In genomic region chr15:40425681-40426080, GRCh38 we compare ENCODE assay signal across 28 cellular contexts.
"Had no signal": no experiment of that assay in that cellular context is flagged by ENCODE, and none has a peak within 500 bp of the region (broad histone marks: within the 10 kb centered on the region; RNA-seq: fewer than 3 reads in every experiment).

No MANE protein-coding gene starts in this region.

- H3K27me3 Mint-ChIP-seq: effector memory CD8-positive, alpha-beta T cell had no signal

- H3K4me3 ChIP-seq: colonic mucosa, coronary artery, dorsolateral prefrontal cortex, esophagus muscularis mucosa, esophagus squamous epithelium, gastrocnemius medialis, gastroesophageal sphincter, heart left ventricle, heart right ventricle had no signal

- H3K4me3 Mint-ChIP-seq: dendritic cell treated with granulocyte-macrophage colony-stimulating factor and Interleukin-4, amounts not matched to agents 40 ng/mL and 50 ng/mL, for 4 days; effector memory CD8-positive, alpha-beta T cell; endodermal cell had no signal

- H3K27ac Mint-ChIP-seq: dendritic cell treated with granulocyte-macrophage colony-stimulating factor and Interleukin-4, amounts not matched to agents 40 ng/mL and 50 ng/mL, for 4 days; effector memory CD8-positive, alpha-beta T cell; endodermal cell had no signal

- ATAC-seq: effector memory CD8-positive, alpha-beta T cell; esophagus mucosa; foreskin keratinocyte; gastrocnemius medialis; gastroesophageal sphincter; heart left ventricle; heart right ventricle had no signal

- H3K27me3 ChIP-seq: colonic mucosa, dorsolateral prefrontal cortex, esophagus muscularis mucosa, esophagus squamous epithelium, gastrocnemius medialis, gastroesophageal sphincter, heart left ventricle, heart right ventricle had no signal

- DNase-seq: colonic mucosa; cortex of kidney; dermis blood vessel endothelial cell; dorsolateral prefrontal cortex; effector CD4-positive, alpha-beta T cell; effector CD8-positive, alpha-beta T cell; effector memory CD4-positive, alpha-beta T cell; effector memory CD8-positive, alpha-beta T cell; endodermal cell; erythroblast; esophagus squamous epithelium; foreskin fibroblast; foreskin keratinocyte; foreskin melanocyte; gastrocnemius medialis; glutamatergic neuron; head of caudate nucleus; heart left ventricle; heart right ventricle had no signal

- H3K4me1 ChIP-seq: colonic mucosa had no signal

- H3K9me3 Mint-ChIP-seq: dendritic cell treated with granulocyte-macrophage colony-stimulating factor and Interleukin-4, amounts not matched to agents 40 ng/mL and 50 ng/mL, for 4 days; effector memory CD8-positive, alpha-beta T cell; endodermal cell had no signal

- H3K9me3 ChIP-seq: colonic mucosa, esophagus muscularis mucosa, esophagus squamous epithelium, gastrocnemius medialis, gastroesophageal sphincter, heart left ventricle, heart right ventricle had no signal

- FAIRE-seq: colon, endometrium, frontal cortex had no signal

- H3K36me3 ChIP-seq: colonic mucosa, esophagus squamous epithelium, gastrocnemius medialis, heart left ventricle, heart right ventricle had no signal

- H3K27ac ChIP-seq: colonic mucosa, coronary artery, dorsolateral prefrontal cortex, epithelial cell of prostate, esophagus muscularis mucosa, esophagus squamous epithelium, foreskin keratinocyte, gastrocnemius medialis, gastroesophageal sphincter, heart left ventricle, heart right ventricle had no signal
